Comparison of ENCODE assay signal across 11 cellular contexts in the genomic region with DNA sequence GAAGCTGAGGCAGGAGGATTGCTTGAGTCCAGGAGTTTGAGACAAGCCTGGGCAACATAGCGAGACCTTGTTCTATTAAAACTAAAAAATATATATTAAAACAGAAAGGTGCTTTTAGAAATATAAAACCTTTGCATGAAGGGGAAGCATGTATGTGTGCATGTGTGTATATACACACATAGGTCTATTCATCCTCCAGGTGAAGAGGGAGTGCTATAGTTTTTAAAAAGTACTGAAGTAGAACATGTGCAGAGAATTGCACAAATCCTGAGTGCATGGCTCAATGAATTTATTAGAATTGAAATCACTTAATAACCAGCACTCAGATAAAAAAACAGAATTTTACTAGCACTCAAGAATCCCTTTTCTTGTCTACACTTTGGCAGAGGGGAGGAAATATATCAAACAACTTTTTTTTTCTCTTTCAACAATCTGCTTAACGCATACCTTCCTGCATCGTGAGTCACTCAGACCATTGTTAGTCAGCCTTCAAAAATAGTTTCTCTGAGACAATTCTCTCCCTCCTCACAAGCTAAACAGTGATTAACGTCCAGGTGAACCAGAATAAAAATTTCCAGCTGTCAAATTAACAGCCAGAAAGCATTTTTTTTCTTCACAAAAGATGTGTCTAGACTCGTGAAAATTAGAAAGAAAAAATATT. TPM values are rescaled to one million over a fixed set of nuclear protein-coding genes. Genes with fewer than 3 reads are reported as not detected.
DNase-seq lines count a peak whose midpoint lies in the region; ATAC-seq and TF ChIP-seq lines count a peak whose summit lies in the region.
"Had no signal": no experiment of that assay in that cellular context is flagged by ENCODE, and none has a peak within 500 bp of the region (broad histone marks: within the 10 kb centered on the region; RNA-seq: fewer than 3 reads in every experiment).

No MANE protein-coding gene starts in this region.

- no peak overlapping the region for H3K4me2 ChIP-seq in mesendoderm (ENCODE audit: low read length)

- no peak overlapping the region for H4K8ac ChIP-seq in mesendoderm (ENCODE audit: low read depth, low read length)

- H3K23ac ChIP-seq in mesendoderm (ENCODE audit: low read length) = no peak overlapping the region

- no peak for TF ChIP-seq CTCF in astrocyte of the cerebellum (IDR thresholded peaks at IDR 0.05; ENCODE audit: low read depth, low read length, missing control alignments)

- no peak overlapping the region for H2BK5ac ChIP-seq in mesendoderm (ENCODE audit: low read length)

- in situ Hi-C loops in astrocyte of the cerebellum (cut with HindIII; ENCODE audit: low sequenced_read_pairs) = no loop called here

- H3K4me1 ChIP-seq in mesendoderm (ENCODE audit: control insufficient read depth, low read depth, low read length) = no peaks in the 10 kb centered on the region
- H3K4me1 ChIP-seq: prostate gland, tibial artery had no signal

- H2BK15ac ChIP-seq in mesendoderm (replicated peaks; ENCODE audit: low read depth) = no peak overlapping the region

- DNase-seq in EH (ENCODE audit: low read depth) (peak; percentile 84), astrocyte of the cerebellum (ENCODE audit: low read depth) (peak; percentile 40), mesendoderm (peak; percentile 49), NCI-H2171 treated with DMSO at 0.1 percent for 48 hours (lab: John Stamatoyannopoulos, UW) (no peak)
- DNase-seq: DMS 273 treated with DMSO at 0.1 percent for 48 hours, GOT3, tibial artery had no signal

- ATAC-seq in HG03565 (IDR thresholded peaks at IDR 0.05; ENCODE audit: unreplicated experiment) (peak; percentile 46), GM21723 (IDR thresholded peaks at IDR 0.05; ENCODE audit: unreplicated experiment) (no peak), HG02642 (IDR thresholded peaks at IDR 0.05; ENCODE audit: poor library complexity, unreplicated experiment) (no peak)

- no CpG with 5 or more reads among the region's 5 CpGs for WGBS in mesendoderm (ENCODE audit: extremely low coverage, insufficient coverage, low lambda C conversion rate)

- H3K9ac ChIP-seq in mesendoderm (ENCODE audit: low read length) = no peak overlapping the region

- no peak overlapping the region for H3K56ac ChIP-seq in mesendoderm (ENCODE audit: low read length)

- H2AK5ac ChIP-seq in mesendoderm (ENCODE audit: low read length) = no peak overlapping the region

- no peak overlapping the region for H3K27ac ChIP-seq in mesendoderm (ENCODE audit: low read depth, low read length)
- H3K27ac ChIP-seq: prostate gland, tibial artery had no signal

- no peaks in the 10 kb centered on the region for H3K79me2 ChIP-seq in mesendoderm (ENCODE audit: control insufficient read depth, insufficient read depth, low read length)

- no peaks in the 10 kb centered on the region for H3K27me3 ChIP-seq in mesendoderm (ENCODE audit: insufficient read depth, low read length, poor library complexity)
- H3K27me3 ChIP-seq: tibial artery had no signal

- H3K4ac ChIP-seq in mesendoderm (ENCODE audit: low read depth, low read length) = no peak overlapping the region

- no peak overlapping the region for H4K5ac ChIP-seq in mesendoderm (ENCODE audit: low read length)

- no peaks in the 10 kb centered on the region for H3K36me3 ChIP-seq in mesendoderm (ENCODE audit: control insufficient read depth, insufficient read depth, low read length)
- H3K36me3 ChIP-seq: prostate gland, tibial artery had no signal

- no peak overlapping the region for H3K4me3 ChIP-seq in astrocyte of the cerebellum (ENCODE audit: low read depth, low read length)
- no peak overlapping the region for H3K4me3 ChIP-seq in mesendoderm (ENCODE audit: low read length)
- H3K4me3 ChIP-seq: prostate gland, tibial artery had no signal

- H3K18ac ChIP-seq in mesendoderm (ENCODE audit: low read length) = no peak overlapping the region

- no peaks in the 10 kb centered on the region for H3K79me1 ChIP-seq in mesendoderm (ENCODE audit: low read length)

- H2BK120ac ChIP-seq in mesendoderm (ENCODE audit: low read depth, low read length) = no peak overlapping the region

RNA-seq across cellular contexts. Expression of a gene that starts 17.7 kb away (rescaled TPM):
- polyA plus RNA-seq in mesendoderm (2013, experiment 1 of 2) = 17.5 TPM
- 18.0 TPM for polyA plus RNA-seq in mesendoderm (2013, experiment 2 of 2)
